In genomic region chr1:8017495-8018310, GRCh38 we compare ENCODE assay signal across 10 cellular contexts. TPM values are rescaled to one million over a fixed set of nuclear protein-coding genes. Genes with fewer than 3 reads are reported as not detected.
A peak's percentile ranks its signal among the peaks of the same experiment; 100 is the strongest.
DNase-seq lines count a peak whose midpoint lies in the region; ATAC-seq and TF ChIP-seq lines count a peak whose summit lies in the region.
"Had no signal": no experiment of that assay in that cellular context is flagged by ENCODE, and none has a peak within 500 bp of the region (broad histone marks: within the 10 kb centered on the region; RNA-seq: fewer than 3 reads in every experiment).

No MANE protein-coding gene starts in this region.

- DNase-seq in NOMO-1 treated with DMSO at 0.1 percent for 48 hours (lab: John Stamatoyannopoulos, UW; ENCODE audit: unreplicated experiment) (peak; percentile 35), NOMO-1 (lab: John Stamatoyannopoulos, UW; ENCODE audit: unreplicated experiment in 2 of 2) (no peak), MCF 10A (ENCODE audit: unreplicated experiment) (peak; percentile 80), upper lobe of left lung (no peak), GM19238 (ENCODE audit: insufficient read length, low spot score) (no peak)
- DNase-seq: activated CD4-positive, alpha-beta T cell treated with anti-CD3 and anti-CD28 coated beads, Interleukin-2, amount 50 U/mL, for 48 hours had no signal

- TF ChIP-seq EP300 in upper lobe of left lung (IDR thresholded peaks at IDR 0.05): no peak

- CTCF ChIA-PET in MCF 10A (lab: Yijun Ruan, JAX): interaction anchor here (0.5 to 4.8 kb wide), 17 partner anchors 10 to 333 kb away, joined by 3 to 30 read pairs (median 3); no protein-coding TSS in a partner anchor

- peaks cover 97% of the 10 kb centered on the region for H3K36me3 Mint-ChIP-seq in MCF 10A (ENCODE audit: insufficient read depth, unreplicated experiment)

- peak overlapping the region; percentile 88 for H3K4me3 Mint-ChIP-seq in MCF 10A (ENCODE audit: unreplicated experiment)

- no peak for TF ChIP-seq RAD21 in liver (IDR thresholded peaks at IDR 0.05)

- H3K9me3 ChIP-seq in liver (ENCODE audit: control insufficient read depth in 4 of 4, low read length in 3 of 4) (no peaks in the 10 kb centered on the region), upper lobe of left lung (no peaks in the 10 kb centered on the region)
- H3K9me3 ChIP-seq: BLaER1 treated with 17β-estradiol and CSF1 and Interleukin-3, amounts not matched to agents 10 nM and 100 nM had no signal

- peak overlapping the region in 1 of 2 donors; percentile 25 for H3K9ac ChIP-seq in liver (ENCODE audit: low read depth in 1 of 2, low read length in 2 of 2)
- H3K9ac ChIP-seq: BLaER1 treated with 17β-estradiol and CSF1 and Interleukin-3, amounts not matched to agents 10 nM and 100 nM had no signal

- WGBS in liver: 25% methylated on average over 5 of the region's 5 CpGs
- WGBS in upper lobe of left lung, 2 donors: 35 to 44% methylated on average over 5 of the region's 5 CpGs

- ATAC-seq in upper lobe of left lung (ENCODE audit: low FRiP score in 2 of 2) (no peak), GM21619 (IDR thresholded peaks at IDR 0.05; ENCODE audit: unreplicated experiment) (no peak), GM18868 (IDR thresholded peaks at IDR 0.05; ENCODE audit: unreplicated experiment) (no peak)

- TF ChIP-seq POLR2A in upper lobe of left lung (IDR thresholded peaks at IDR 0.05): no peak

- H3K9me3 Mint-ChIP-seq in MCF 10A (ENCODE audit: unreplicated experiment): no peaks in the 10 kb centered on the region

- H3K27me3 Mint-ChIP-seq in MCF 10A (ENCODE audit: insufficient read depth, unreplicated experiment): no peaks in the 10 kb centered on the region

- H3K36me3 ChIP-seq in liver (ENCODE audit: control insufficient read depth in 4 of 4, insufficient read depth in 3 of 4, low read depth in 1 of 4, low read length in 3 of 4) (peaks cover 0 to 70% (median 37%) of the 10 kb centered on the region in 4 donors), upper lobe of left lung (peaks cover 14 to 22% (median 16%) of the 10 kb centered on the region in 4 donors)

- peak overlapping the region; percentile 82 for H3K27ac Mint-ChIP-seq in MCF 10A (ENCODE audit: low read depth, unreplicated experiment)

- no TSS peak for BruUV-seq in MCF 10A (replicated peaks; lab: Mats Ljungman, UMichigan)

- H3K4me3 ChIP-seq in liver (ENCODE audit: low read depth in 1 of 3, low read length in 3 of 3) (peak overlapping the region in 1 of 3 donors; percentile 6), upper lobe of left lung (no peak overlapping the region)
- H3K4me3 ChIP-seq: BLaER1 treated with 17β-estradiol and CSF1 and Interleukin-3, amounts not matched to agents 10 nM and 100 nM had no signal

- H3K27me3 ChIP-seq in liver (ENCODE audit: control insufficient read depth in 4 of 4, insufficient read depth in 4 of 4, low read length in 3 of 4) (no peaks in the 10 kb centered on the region), upper lobe of left lung (no peaks in the 10 kb centered on the region)

- intact Hi-C loops in MCF 10A (cut with micrococcal nuclease): loop anchor here (5.0 kb wide), 1 partner anchor 35 kb away; no protein-coding TSS in a partner anchor

- H3K27ac ChIP-seq in liver (ENCODE audit: low read depth in 1 of 2, low read length in 2 of 2) (peak overlapping the region; percentile 13 to 15), upper lobe of left lung (peak overlapping the region; percentile 1 to 51 (median 27))
- H3K27ac ChIP-seq: BLaER1 treated with 17β-estradiol and CSF1 and Interleukin-3, amounts not matched to agents 10 nM and 100 nM had no signal

- POLR2A ChIA-PET in MCF 10A (lab: Yijun Ruan, JAX): interaction anchor here (0.6 to 9.2 kb wide), 43 partner anchors 7 to 333 kb away, joined by 3 to 256 read pairs (median 6); partner anchors contain the start of genes ERRFI1 and PARK7

- peaks cover 78% of the 10 kb centered on the region for H3K4me1 Mint-ChIP-seq in MCF 10A (ENCODE audit: insufficient read depth, unreplicated experiment)

- H3K4me1 ChIP-seq in liver (ENCODE audit: control insufficient read depth in 4 of 4, insufficient read depth in 4 of 4, low read length in 3 of 4): peaks cover 4 to 43% (median 19%) of the 10 kb centered on the region in 4 donors
- H3K4me1 ChIP-seq in upper lobe of left lung: peaks cover 45 to 81% (median 62%) of the 10 kb centered on the region in 4 donors

- TF ChIP-seq CTCF in MCF 10A (IDR thresholded peaks at IDR 0.05; ENCODE audit: unreplicated experiment) (no peak), liver (IDR thresholded peaks at IDR 0.05; ENCODE audit: low read depth, low read length, missing input control) (no peak), upper lobe of left lung (IDR thresholded peaks at IDR 0.05) (no peak)

TF ChIP-seq in liver, 16 proteins besides CTCF, POLR2A, EP300 and RAD21:
- TF ChIP-seq YY1 (IDR thresholded peaks at IDR 0.05): no peak
- TF ChIP-seq GABPA (IDR thresholded peaks at IDR 0.05 in 1 of 2, conservative IDR thresholded peaks at IDR 0.05 in 1 of 2): no peak
- TF ChIP-seq ATF3 (IDR thresholded peaks at IDR 0.05): no peak
- no peak for TF ChIP-seq EGR1 (IDR thresholded peaks at IDR 0.05; ENCODE audit: low read depth in 2 of 2)
- TF ChIP-seq ZBTB33 (IDR thresholded peaks at IDR 0.05): no peak
- no peak for TF ChIP-seq HNF4A (conservative IDR thresholded peaks at IDR 0.05)
- no peak for TF ChIP-seq FOXA2 (IDR thresholded peaks at IDR 0.05)
- no peak for TF ChIP-seq NR2F2 (IDR thresholded peaks at IDR 0.05)
- no peak for TF ChIP-seq RXRA (IDR thresholded peaks at IDR 0.05)
- no peak for TF ChIP-seq SP1 (IDR thresholded peaks at IDR 0.05)
- TF ChIP-seq FOXA1 (IDR thresholded peaks at IDR 0.05): no peak
- no peak for TF ChIP-seq TAF1 (conservative IDR thresholded peaks at IDR 0.05)
- no peak for TF ChIP-seq REST (IDR thresholded peaks at IDR 0.05)
- no peak for TF ChIP-seq JUND (IDR thresholded peaks at IDR 0.05)
- TF ChIP-seq MAX (IDR thresholded peaks at IDR 0.05): no peak
- TF ChIP-seq HNF4G (IDR thresholded peaks at IDR 0.05): no peak

RNA-seq across cellular contexts. Expression of gene ERRFI1, which starts 8.4 kb away (rescaled TPM):
- 86.4 and 111 TPM in 2 replicates for total RNA-seq in MCF 10A (2022)
- total RNA-seq in liver: 100 to 1,000 TPM in 1 of 2 donors, 10 to 100 TPM in 1; 60.7 to 424 TPM
- polyA plus RNA-seq in liver: 100 to 1,000 TPM in 1 of 2 donors, 10 to 100 TPM in 1; 68.6 to 142 TPM
- total RNA-seq in upper lobe of left lung: 100 to 1,000 TPM in 1 of 6 donors, 10 to 100 TPM in 5; 30.4 to 164 (median 84.6) TPM

RNA-seq across cellular contexts. Expression of gene PARK7, which starts 56.2 kb away (rescaled TPM):
- total RNA-seq in MCF 10A (2022): 419 and 450 TPM in 2 replicates
- total RNA-seq in liver: 100 to 1,000 TPM; 107 to 131 TPM
- polyA plus RNA-seq in liver: 100 to 1,000 TPM; 231 to 297 TPM
- 100 to 1,000 TPM in 4 of 6 donors, 10 to 100 TPM in 2; 52.4 to 217 (median 130) TPM for total RNA-seq in upper lobe of left lung

Comparison
In these comparisons a context has a peak if more than half of its experiments do, and no peak if none do; other contexts are left out.
1. DNase-seq: peak in NOMO-1 treated with DMSO at 0.1 percent for 48 hours (single experiment) and MCF 10A (single experiment); none in NOMO-1 (0 of 2), upper lobe of left lung (0 of 2) and GM19238 (single experiment).